ENCODE assay signal across 10 cellular contexts in the genomic region with DNA sequence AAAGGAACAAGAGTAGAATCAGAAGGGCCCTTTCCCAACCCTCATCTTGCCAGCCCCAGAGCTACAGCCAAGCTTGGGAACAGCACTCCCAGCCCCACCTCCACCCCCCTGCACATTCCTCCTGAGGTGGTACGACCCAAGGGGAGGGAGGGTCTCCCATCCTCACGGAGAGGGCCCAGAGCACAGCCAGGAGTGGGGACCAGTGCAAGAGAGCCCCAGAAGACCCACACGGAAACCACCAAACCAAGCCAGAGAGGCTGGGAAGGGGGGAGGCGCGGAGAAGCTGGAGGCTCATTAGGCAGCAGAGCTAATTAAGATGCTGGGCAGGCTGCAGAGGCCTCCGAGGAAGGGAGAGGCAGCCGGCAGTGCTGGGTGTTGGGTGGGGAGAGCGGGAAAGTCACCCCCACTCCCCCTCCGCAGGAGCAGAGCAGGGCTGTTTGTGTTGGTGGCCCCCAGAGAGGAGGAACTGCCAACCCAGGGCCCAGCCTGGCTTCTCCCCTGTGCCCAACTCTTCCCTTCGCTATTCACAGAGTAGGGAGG. TPM values are rescaled to one million over a fixed set of nuclear protein-coding genes. Genes with fewer than 3 reads are reported as not detected.
A peak's percentile ranks its signal among the peaks of the same experiment; 100 is the strongest.
DNase-seq lines count a peak whose midpoint lies in the region; ATAC-seq and TF ChIP-seq lines count a peak whose summit lies in the region.
"Had no signal": no experiment of that assay in that cellular context is flagged by ENCODE, and none has a peak within 500 bp of the region (broad histone marks: within the 10 kb centered on the region; RNA-seq: fewer than 3 reads in every experiment).

No MANE protein-coding gene starts in this region.

- no peak overlapping the region for H2BK5ac ChIP-seq in H9 (ENCODE audit: insufficient read length, low read length)

- H3K27ac ChIP-seq in H9 (ENCODE audit: insufficient read length, low read depth, low read length): no peak overlapping the region
- no peak overlapping the region for H3K27ac ChIP-seq in iPS-18a (ENCODE audit: low read length)

- H3K27me3 ChIP-seq in H9 (ENCODE audit: insufficient read depth, low read length) (peaks cover 4% of the 10 kb centered on the region; the same call in 1 of the 2 replicates), iPS-18a (ENCODE audit: control insufficient read depth, insufficient read depth, low read length) (no peaks in the 10 kb centered on the region)

- H3K4me1 Mint-ChIP-seq in H9: peaks cover 30 to 45% of the 10 kb centered on the region in 2 experiments
- peaks cover 39% of the 10 kb centered on the region for H3K4me1 Mint-ChIP-seq in activated T-helper 1 cell treated with anti-CD3 and anti-CD28 coated beads, Interleukin-12 subunit alpha, Interleukin-12 subunit beta, Interleukin-2, Interleukin-4 antibody, amounts not matched to agents 30 ng/mL and 10 ng/mL and 1 ng/mL, durations not matched to agents 14 hours and 24 hours and 36 hours (ENCODE audit: low read depth)
- peaks cover 60% of the 10 kb centered on the region for H3K4me1 Mint-ChIP-seq in stimulated activated effector memory CD8-positive, alpha-beta T cell treated with anti-CD3 and anti-CD28 coated beads, Interleukin-12 subunit alpha, Interleukin-12 subunit beta, amount 100 ng/mL, for 72 hours

- peaks cover 31% of the 10 kb centered on the region for H3K36me3 ChIP-seq in iPS-18a (ENCODE audit: control insufficient read depth, low read depth, low read length)

- no peak for TF ChIP-seq CTCF in H9 (conservative IDR thresholded peaks at IDR 0.05)

- peaks cover 4% of the 10 kb centered on the region for H3K79me1 ChIP-seq in H9 (ENCODE audit: insufficient read depth, low read depth, low read length, poor library complexity, severe bottlenecking)

- no peak overlapping the region for H3K23ac ChIP-seq in H9 (ENCODE audit: insufficient read length, low read depth, low read length)

- H4K8ac ChIP-seq in H9 (replicated peaks; ENCODE audit: insufficient read length, low read depth, low read length): no peak overlapping the region

- H4K91ac ChIP-seq in H9 (ENCODE audit: insufficient read length, low read depth, low read length): no peak overlapping the region

- H3T11ph ChIP-seq in H9 (ENCODE audit: low read length): no peak overlapping the region

- peak; percentile 80 for DNase-seq in H9
- no peak for DNase-seq in activated T-helper 1 cell treated with anti-CD3 and anti-CD28 coated beads, Interleukin-12 subunit alpha, Interleukin-12 subunit beta, Interleukin-2, Interleukin-4 antibody, amounts not matched to agents 30 ng/mL and 10 ng/mL and 1 ng/mL, durations not matched to agents 14 hours and 24 hours and 36 hours (ENCODE audit: low spot score)
- no peak for DNase-seq in stimulated activated effector memory CD8-positive, alpha-beta T cell treated with anti-CD3 and anti-CD28 coated beads, Interleukin-12 subunit alpha, Interleukin-12 subunit beta, amount 100 ng/mL, for 72 hours (ENCODE audit: low spot score in 2 of 2)
- DNase-seq in OCI-M2 (lab: John Stamatoyannopoulos, UW; ENCODE audit: unreplicated experiment): no peak
- DNase-seq: NK-92 treated with Interleukin-12 subunit alpha and Interleukin-12 subunit beta, amount 100 ng/mL, for 24 hours; stimulated activated CD4-positive, alpha-beta T cell treated with anti-CD3 and anti-CD28 coated beads, Interleukin-15, amount 100 ng/mL, for 24 hours had no signal

- no peak overlapping the region for H3K14ac ChIP-seq in H9 (ENCODE audit: insufficient read depth, low read length)

- intact Hi-C loops in activated T-helper 1 cell treated with anti-CD3 and anti-CD28 coated beads, Interleukin-12 subunit alpha, Interleukin-12 subunit beta, Interleukin-2, Interleukin-4 antibody, amounts not matched to agents 30 ng/mL and 10 ng/mL and 1 ng/mL, durations not matched to agents 14 hours and 24 hours and 36 hours (cut with micrococcal nuclease): loop anchor here (5.0 kb wide), 3 partner anchors 267 to 443 kb away; a partner anchor contains a TSS

- H3K4ac ChIP-seq in H9 (ENCODE audit: low read depth, low read length): no peak overlapping the region

- H4K20me1 ChIP-seq in H9 (ENCODE audit: control insufficient read depth, insufficient read depth, insufficient read length): peaks cover 4% of the 10 kb centered on the region

- H4K5ac ChIP-seq in H9 (ENCODE audit: insufficient read length, low read depth, low read length): no peak overlapping the region

- H2AK5ac ChIP-seq in H9 (ENCODE audit: insufficient read length, low read length): no peak overlapping the region

- peak overlapping the region in 2 of 3 experiments; percentile 87 to 89; a peak in 4 of 7 replicates for H3K27ac Mint-ChIP-seq in H9
- no peak overlapping the region for H3K27ac Mint-ChIP-seq in activated T-helper 1 cell treated with anti-CD3 and anti-CD28 coated beads, Interleukin-12 subunit alpha, Interleukin-12 subunit beta, Interleukin-2, Interleukin-4 antibody, amounts not matched to agents 30 ng/mL and 10 ng/mL and 1 ng/mL, durations not matched to agents 14 hours and 24 hours and 36 hours
- H3K27ac Mint-ChIP-seq in stimulated activated effector memory CD8-positive, alpha-beta T cell treated with anti-CD3 and anti-CD28 coated beads, Interleukin-12 subunit alpha, Interleukin-12 subunit beta, amount 100 ng/mL, for 72 hours: peak overlapping the region; percentile 83

- H3K9me3 ChIP-seq in H9 (ENCODE audit: control insufficient read depth, low read depth, low read length): no peaks in the 10 kb centered on the region
- H3K9me3 ChIP-seq in iPS-18a (ENCODE audit: control insufficient read depth, low read depth, low read length): no peaks in the 10 kb centered on the region

- peak overlapping the region; percentile 26 to 98 for H3K4me3 Mint-ChIP-seq in H9
- H3K4me3 Mint-ChIP-seq in activated T-helper 1 cell treated with anti-CD3 and anti-CD28 coated beads, Interleukin-12 subunit alpha, Interleukin-12 subunit beta, Interleukin-2, Interleukin-4 antibody, amounts not matched to agents 30 ng/mL and 10 ng/mL and 1 ng/mL, durations not matched to agents 14 hours and 24 hours and 36 hours: peak overlapping the region; percentile 83
- H3K4me3 Mint-ChIP-seq in stimulated activated effector memory CD8-positive, alpha-beta T cell treated with anti-CD3 and anti-CD28 coated beads, Interleukin-12 subunit alpha, Interleukin-12 subunit beta, amount 100 ng/mL, for 72 hours: peak overlapping the region; percentile 95

- no peak overlapping the region for H2AFZ ChIP-seq in H9 (ENCODE audit: low read length)

- peaks cover 12% of the 10 kb centered on the region for H3K23me2 ChIP-seq in H9 (ENCODE audit: insufficient read length, low read depth, low read length, poor library complexity, severe bottlenecking)

- no peak overlapping the region for H3K18ac ChIP-seq in H9 (ENCODE audit: insufficient read length, low read depth, low read length)

- H3K9ac ChIP-seq in H9 (ENCODE audit: extremely low read depth, insufficient read length, low read length) (no peak overlapping the region), iPS-18a (ENCODE audit: low read length) (no peak overlapping the region)

- peaks cover 4% of the 10 kb centered on the region; the same call in 1 of the 2 replicates for H3K4me1 ChIP-seq in H9 (ENCODE audit: insufficient read depth, low read length)
- peaks cover 24% of the 10 kb centered on the region for H3K4me1 ChIP-seq in iPS-18a (ENCODE audit: control insufficient read depth, low read depth, low read length)

- no CpG with 5 or more reads among the region's 10 CpGs for WGBS in H9 (ENCODE audit: extremely low coverage, insufficient read length, low lambda C conversion rate)

- no peaks in the 10 kb centered on the region for H3K27me3 Mint-ChIP-seq in H9 (ENCODE audit: low read depth)
- no peaks in the 10 kb centered on the region for H3K27me3 Mint-ChIP-seq in activated T-helper 1 cell treated with anti-CD3 and anti-CD28 coated beads, Interleukin-12 subunit alpha, Interleukin-12 subunit beta, Interleukin-2, Interleukin-4 antibody, amounts not matched to agents 30 ng/mL and 10 ng/mL and 1 ng/mL, durations not matched to agents 14 hours and 24 hours and 36 hours (ENCODE audit: insufficient read depth)

- H2BK12ac ChIP-seq in H9 (ENCODE audit: insufficient read length, low read depth, low read length): no peak overlapping the region

- no peak overlapping the region for H3K56ac ChIP-seq in H9 (ENCODE audit: insufficient read length, low read depth, low read length)

- H3K4me2 ChIP-seq in H9 (ENCODE audit: insufficient read depth, insufficient read length, low read length): peak overlapping the region; percentile 68

- peaks cover 13 to 33% (median 29%) of the 10 kb centered on the region in 3 experiments for H3K36me3 Mint-ChIP-seq in H9 (ENCODE audit: insufficient read depth in 1 of 3, low read depth in 3 of 3)
- H3K36me3 Mint-ChIP-seq in activated T-helper 1 cell treated with anti-CD3 and anti-CD28 coated beads, Interleukin-12 subunit alpha, Interleukin-12 subunit beta, Interleukin-2, Interleukin-4 antibody, amounts not matched to agents 30 ng/mL and 10 ng/mL and 1 ng/mL, durations not matched to agents 14 hours and 24 hours and 36 hours (ENCODE audit: low read depth): peaks cover 16% of the 10 kb centered on the region
- peaks cover 43% of the 10 kb centered on the region for H3K36me3 Mint-ChIP-seq in stimulated activated effector memory CD8-positive, alpha-beta T cell treated with anti-CD3 and anti-CD28 coated beads, Interleukin-12 subunit alpha, Interleukin-12 subunit beta, amount 100 ng/mL, for 72 hours

- H3K79me2 ChIP-seq in H9 (ENCODE audit: insufficient read depth, low read length): peaks cover 6% of the 10 kb centered on the region; the same call in 1 of the 2 replicates

- no peak overlapping the region for H2BK20ac ChIP-seq in H9 (ENCODE audit: low read depth, low read length, poor library complexity, severe bottlenecking)

- peak overlapping the region; percentile 81 for H3K4me3 ChIP-seq in iPS-18a (ENCODE audit: low read length)

- ATAC-seq in stimulated activated effector memory CD8-positive, alpha-beta T cell treated with anti-CD3 and anti-CD28 coated beads, Interleukin-12 subunit alpha, Interleukin-12 subunit beta, amount 100 ng/mL, for 72 hours: no peak
- ATAC-seq in HG03521 (IDR thresholded peaks at IDR 0.05; ENCODE audit: unreplicated experiment) (no peak), HG03039 (IDR thresholded peaks at IDR 0.05; ENCODE audit: unreplicated experiment) (no peak)

- no peak overlapping the region for H2BK15ac ChIP-seq in H9 (ENCODE audit: low read depth, low read length)

- peaks cover 0 to 4% of the 10 kb centered on the region in 2 experiments; a peak in 1 of 5 replicates for H3K9me3 Mint-ChIP-seq in H9
- no peaks in the 10 kb centered on the region for H3K9me3 Mint-ChIP-seq in activated T-helper 1 cell treated with anti-CD3 and anti-CD28 coated beads, Interleukin-12 subunit alpha, Interleukin-12 subunit beta, Interleukin-2, Interleukin-4 antibody, amounts not matched to agents 30 ng/mL and 10 ng/mL and 1 ng/mL, durations not matched to agents 14 hours and 24 hours and 36 hours
- no peaks in the 10 kb centered on the region for H3K9me3 Mint-ChIP-seq in stimulated activated effector memory CD8-positive, alpha-beta T cell treated with anti-CD3 and anti-CD28 coated beads, Interleukin-12 subunit alpha, Interleukin-12 subunit beta, amount 100 ng/mL, for 72 hours

- no peak overlapping the region for H2BK120ac ChIP-seq in H9 (ENCODE audit: low read depth, low read length, poor library complexity, severe bottlenecking)

RNA-seq across cellular contexts. Expression of a gene that starts 2.4 kb away (rescaled TPM):
- 17.5 and 20.0 TPM in 2 replicates for total RNA-seq in H9 (2021)
- total RNA-seq in activated T-helper 1 cell treated with anti-CD3 and anti-CD28 coated beads, Interleukin-12 subunit alpha, Interleukin-12 subunit beta, Interleukin-2, Interleukin-4 antibody, amounts not matched to agents 30 ng/mL and 10 ng/mL and 1 ng/mL, durations not matched to agents 14 hours and 24 hours and 36 hours: 21.8 and 22.3 TPM in 2 replicates

RNA-seq across cellular contexts. Expression of a gene that starts 5.0 kb away (rescaled TPM):
- 2,038 and 2,051 TPM in 2 replicates for total RNA-seq in H9 (2021)
- total RNA-seq in activated T-helper 1 cell treated with anti-CD3 and anti-CD28 coated beads, Interleukin-12 subunit alpha, Interleukin-12 subunit beta, Interleukin-2, Interleukin-4 antibody, amounts not matched to agents 30 ng/mL and 10 ng/mL and 1 ng/mL, durations not matched to agents 14 hours and 24 hours and 36 hours: 2,114 and 2,133 TPM in 2 replicates

RNA-seq across cellular contexts. Expression of a gene that starts 29.1 kb away (rescaled TPM):
- total RNA-seq in H9 (2021): not detected in 2 replicates
- total RNA-seq in activated T-helper 1 cell treated with anti-CD3 and anti-CD28 coated beads, Interleukin-12 subunit alpha, Interleukin-12 subunit beta, Interleukin-2, Interleukin-4 antibody, amounts not matched to agents 30 ng/mL and 10 ng/mL and 1 ng/mL, durations not matched to agents 14 hours and 24 hours and 36 hours: not detected in 2 replicates
- total RNA-seq: bronchial epithelial cell had no signal

RNA-seq across cellular contexts. Expression of a gene that starts 30.7 kb away (rescaled TPM):
- 1.5 and 2.5 TPM in 2 replicates for total RNA-seq in H9 (2021)
- total RNA-seq in activated T-helper 1 cell treated with anti-CD3 and anti-CD28 coated beads, Interleukin-12 subunit alpha, Interleukin-12 subunit beta, Interleukin-2, Interleukin-4 antibody, amounts not matched to agents 30 ng/mL and 10 ng/mL and 1 ng/mL, durations not matched to agents 14 hours and 24 hours and 36 hours: 0.08 TPM in 1 of 2 replicates, not detected in the other
- total RNA-seq: bronchial epithelial cell had no signal

RNA-seq across cellular contexts. Expression of a gene that starts 43.6 kb away (rescaled TPM):
- 1.6 and 2.0 TPM in 2 replicates for total RNA-seq in H9 (2021)
- 0.60 TPM in 1 of 2 replicates, not detected in the other for total RNA-seq in activated T-helper 1 cell treated with anti-CD3 and anti-CD28 coated beads, Interleukin-12 subunit alpha, Interleukin-12 subunit beta, Interleukin-2, Interleukin-4 antibody, amounts not matched to agents 30 ng/mL and 10 ng/mL and 1 ng/mL, durations not matched to agents 14 hours and 24 hours and 36 hours
